In genomic region chr11:114815176-114815575, GRCh38 we compare ENCODE assay signal across 8 cellular contexts.
"Had no signal": no experiment of that assay in that cellular context is flagged by ENCODE, and none has a peak within 500 bp of the region (broad histone marks: within the 10 kb centered on the region; RNA-seq: fewer than 3 reads in every experiment).

No MANE protein-coding gene starts in this region.

- FAIRE-seq: G401.6, GM12878, GM12891, GM12892, GM18507, GM19239 had no signal

- H3K4me3 ChIP-seq: GM12878 had no signal

- ATAC-seq: GM12878 had no signal

- DNase-seq: GDM1, GF-D8 had no signal
